In genomic region chr10:69768386-69768785, GRCh38 we compare ENCODE assay signal across 24 cellular contexts. TPM values are rescaled to one million over a fixed set of nuclear protein-coding genes. Genes with fewer than 3 reads are reported as not detected.
"Had no signal": no experiment of that assay in that cellular context is flagged by ENCODE, and none has a peak within 500 bp of the region (broad histone marks: within the 10 kb centered on the region; RNA-seq: fewer than 3 reads in every experiment).

No MANE protein-coding gene starts in this region.

- H3K9me3 ChIP-seq: body of pancreas, esophagus muscularis mucosa, mucosa of descending colon, neutrophil, transverse colon had no signal

- H3K27ac Mint-ChIP-seq: activated B cell treated with CpG ODN at 0.5 μM for 24 hours; activated CD4-positive, alpha-beta memory T cell treated with anti-CD3 and anti-CD28 coated beads for 36 hours; activated naive CD8-positive, alpha-beta T cell treated with anti-CD3 and anti-CD28 coated beads for 36 hours; dendritic cell treated with granulocyte-macrophage colony-stimulating factor and Interleukin-4, amounts not matched to agents 40 ng/mL and 50 ng/mL, for 4 days; immature natural killer cell; memory B cell; naive B cell; T-helper 2 cell treated with Interferon-gamma antibody and Interleukin-4, amounts not matched to agents 5 μg/mL and 100 μg/mL, for 36 hours had no signal

- H3K4me1 Mint-ChIP-seq: activated B cell treated with CpG ODN at 0.5 μM for 24 hours; activated naive CD8-positive, alpha-beta T cell treated with anti-CD3 and anti-CD28 coated beads for 36 hours; central memory CD8-positive, alpha-beta T cell; memory B cell; naive B cell had no signal

- H3K27me3 Mint-ChIP-seq: activated naive CD8-positive, alpha-beta T cell treated with anti-CD3 and anti-CD28 coated beads for 36 hours had no signal

- H3K4me3 Mint-ChIP-seq: activated B cell treated with CpG ODN at 0.5 μM for 24 hours; activated CD4-positive, alpha-beta memory T cell treated with anti-CD3 and anti-CD28 coated beads for 36 hours; activated naive CD8-positive, alpha-beta T cell treated with anti-CD3 and anti-CD28 coated beads for 36 hours; central memory CD8-positive, alpha-beta T cell; dendritic cell treated with granulocyte-macrophage colony-stimulating factor and Interleukin-4, amounts not matched to agents 40 ng/mL and 50 ng/mL, for 4 days; immature natural killer cell; memory B cell; naive B cell; T-helper 2 cell treated with Interferon-gamma antibody and Interleukin-4, amounts not matched to agents 5 μg/mL and 100 μg/mL, for 36 hours had no signal

- H3K36me3 Mint-ChIP-seq: activated CD4-positive, alpha-beta memory T cell treated with anti-CD3 and anti-CD28 coated beads for 36 hours; activated naive CD8-positive, alpha-beta T cell treated with anti-CD3 and anti-CD28 coated beads for 36 hours; memory B cell; naive B cell had no signal

- H3K27me3 ChIP-seq: body of pancreas, transverse colon had no signal

- DNase-seq: activated B cell treated with CpG ODN at 0.5 μM for 24 hours; activated CD4-positive, alpha-beta memory T cell treated with anti-CD3 and anti-CD28 coated beads for 36 hours; activated CD4-positive, alpha-beta T cell treated with anti-CD3 and anti-CD28 coated beads for 4 hours; activated naive CD4-positive, alpha-beta T cell; activated naive CD8-positive, alpha-beta T cell treated with anti-CD3 and anti-CD28 coated beads for 36 hours; activated T-cell treated with anti-CD3 and anti-CD28 coated beads for 4 hours; amniotic stem cell; body of pancreas; effector CD8-positive, alpha-beta T cell; immature natural killer cell; kidney glomerular epithelial cell; mucosa of descending colon; naive B cell; retina; stimulated activated naive CD4-positive, alpha-beta T cell; transverse colon had no signal

- H3K9me3 Mint-ChIP-seq: activated B cell treated with CpG ODN at 0.5 μM for 24 hours; activated naive CD8-positive, alpha-beta T cell treated with anti-CD3 and anti-CD28 coated beads for 36 hours; central memory CD8-positive, alpha-beta T cell; immature natural killer cell; memory B cell; T-helper 2 cell treated with Interferon-gamma antibody and Interleukin-4, amounts not matched to agents 5 μg/mL and 100 μg/mL, for 36 hours had no signal

- FAIRE-seq: endothelial cell of umbilical vein had no signal

- H2AFZ ChIP-seq: parathyroid adenoma had no signal

- H3K4me1 ChIP-seq: parathyroid adenoma had no signal

- H3K9ac ChIP-seq: parathyroid adenoma had no signal

- H3K27ac ChIP-seq: esophagus muscularis mucosa, neutrophil, parathyroid adenoma had no signal

- H3K36me3 ChIP-seq: esophagus muscularis mucosa, neutrophil, transverse colon had no signal

- H3K4me3 ChIP-seq: body of pancreas, esophagus muscularis mucosa, mucosa of descending colon, transverse colon had no signal

- ATAC-seq: body of pancreas, mucosa of descending colon had no signal

RNA-seq across cellular contexts. Expression of gene COL13A1, which starts 33.3 kb away (rescaled TPM):
- total RNA-seq: activated B cell treated with CpG ODN at 0.5 μM for 24 hours; activated CD4-positive, alpha-beta memory T cell treated with anti-CD3 and anti-CD28 coated beads for 36 hours; activated naive CD8-positive, alpha-beta T cell treated with anti-CD3 and anti-CD28 coated beads for 36 hours had no signal
